ENCODE assay signal across 8 cellular contexts in the genomic region with DNA sequence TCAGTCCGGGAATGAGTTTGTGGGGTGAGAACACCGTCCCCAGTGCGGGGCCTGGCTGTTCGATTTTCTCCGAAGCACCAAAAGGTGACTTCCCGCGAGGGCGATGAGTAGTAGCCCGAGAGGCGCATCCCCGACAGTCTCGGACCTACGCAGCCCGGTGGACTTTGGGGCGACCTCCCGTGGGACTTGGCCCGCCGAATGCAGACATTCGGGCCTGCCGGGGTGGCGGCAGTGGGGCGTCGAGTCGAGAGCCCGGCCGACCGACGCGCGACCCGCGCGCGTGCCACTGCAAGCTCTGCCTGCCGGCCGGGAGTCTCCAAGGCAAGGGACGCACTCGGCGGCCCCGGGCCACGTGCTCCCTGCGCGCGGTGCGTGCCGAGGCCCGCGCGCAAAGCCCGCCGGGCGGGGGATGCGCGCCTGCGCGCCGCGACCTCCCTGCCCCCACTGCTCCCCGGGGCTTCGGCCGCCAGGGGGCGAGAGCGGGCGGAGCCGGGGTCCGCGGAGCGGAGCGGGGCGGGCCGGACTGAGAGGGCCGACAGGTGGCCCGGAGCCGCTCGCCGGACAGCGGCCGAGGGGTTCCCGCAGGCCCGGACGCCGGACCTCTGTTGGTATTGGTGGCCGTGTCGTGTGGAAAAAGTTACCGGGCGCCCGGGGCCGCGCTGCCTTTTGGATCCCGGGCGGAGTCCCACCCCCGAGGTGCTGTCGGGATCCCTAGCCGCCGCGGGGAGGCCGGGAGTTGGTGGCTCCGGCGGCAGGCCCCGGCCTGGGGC.
DNase-seq lines count a peak whose midpoint lies in the region; ATAC-seq, FAIRE-seq and TF ChIP-seq lines count a peak whose summit lies in the region.

No MANE protein-coding gene starts in this region.

- in situ Hi-C loops in brain microvascular endothelial cell (cut with HindIII; ENCODE audit: low pct_ligation_motif_present, low sequenced_read_pairs), result no loop called here

- FAIRE-seq in D721Med (lab: Jason Lieb, UNC), result no peak

- H3K27ac ChIP-seq in brain microvascular endothelial cell, result peak overlapping the region; percentile 79

- peaks cover 16% of the 10 kb centered on the region for H3K36me3 ChIP-seq in brain microvascular endothelial cell (replicated peaks)

- no peaks in the 10 kb centered on the region for H3K9me3 ChIP-seq in iPS-18c (ENCODE audit: control insufficient read depth, insufficient read depth, low read length)

- peak; percentile 12 for ATAC-seq in GM21619 (IDR thresholded peaks at IDR 0.05; ENCODE audit: unreplicated experiment)
- ATAC-seq in GM18519 (IDR thresholded peaks at IDR 0.05; ENCODE audit: low FRiP score, unreplicated experiment), result no peak

- DNase-seq in D721Med (ENCODE audit: insufficient read length, low spot score), result peak; percentile 93
- peak; percentile 54 for DNase-seq in MV-4-11 (lab: John Stamatoyannopoulos, UW)
- DNase-seq in UCSD-AML1 (lab: John Stamatoyannopoulos, UW; ENCODE audit: unreplicated experiment), result peak; percentile 89
- peak; percentile 53 for DNase-seq in brain microvascular endothelial cell
- DNase-seq in skeletal muscle cell (ENCODE audit: low read depth), result peak; percentile 54

- H3K4me3 ChIP-seq in brain microvascular endothelial cell (ENCODE audit: low read depth, low read length) (peak overlapping the region; percentile 82), iPS-18c (ENCODE audit: insufficient read depth, low read depth, low read length) (peak overlapping the region; percentile 83), skeletal muscle cell (ENCODE audit: low read depth, low read length) (peak overlapping the region; percentile 82)

- H3K27me3 ChIP-seq in brain microvascular endothelial cell (replicated peaks), result no peaks in the 10 kb centered on the region

- TF ChIP-seq CTCF in D721Med (IDR thresholded peaks at IDR 0.05; ENCODE audit: insufficient read depth, missing control alignments) (peak; percentile 60), brain microvascular endothelial cell (IDR thresholded peaks at IDR 0.05; ENCODE audit: low read depth, low read length, missing control alignments) (peak; percentile 64)
